1 cellular context compared by ENCODE assay signal in the genomic region with DNA sequence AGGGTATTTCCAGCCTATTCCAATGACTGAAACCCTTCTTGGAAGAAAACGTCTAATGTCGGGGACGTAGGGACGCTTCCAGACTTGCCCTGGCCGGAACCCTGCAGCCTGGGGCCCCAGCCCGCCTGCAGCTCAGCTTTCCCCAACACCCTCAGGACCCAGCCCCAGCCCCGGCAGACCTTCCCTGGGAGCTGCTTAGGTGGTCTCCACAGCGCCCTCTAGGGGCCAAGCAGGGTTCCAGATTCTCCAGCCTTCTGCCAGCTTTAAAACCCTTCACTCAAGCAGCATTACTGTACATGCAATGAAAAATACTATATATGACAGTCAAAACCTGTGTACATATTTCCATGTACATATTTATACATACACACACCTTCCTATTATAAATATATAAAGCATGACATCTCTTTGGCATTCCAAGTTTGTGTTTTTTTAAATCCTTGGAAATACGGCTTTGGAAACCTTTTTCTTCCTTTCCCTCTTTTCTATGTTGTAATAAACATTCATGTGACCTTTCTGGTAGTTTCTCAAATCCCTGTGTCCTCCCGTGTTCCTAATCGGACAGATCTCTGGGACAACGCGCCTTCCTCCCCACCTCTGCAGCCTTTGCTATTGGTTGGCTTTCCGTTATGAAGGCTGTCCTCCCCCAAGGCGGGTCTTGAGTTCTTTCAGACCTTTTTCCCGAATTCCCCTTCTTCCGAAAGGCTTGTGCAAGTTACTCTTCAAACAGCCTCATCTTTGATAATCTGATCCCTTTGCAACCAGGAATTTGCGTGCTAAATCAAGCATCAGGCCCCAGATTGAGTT.
TF ChIP-seq lines count a peak whose summit lies in the region.

No MANE protein-coding gene starts in this region.

TF ChIP-seq in H1, 55 proteins besides CTCF, POLR2A, EP300 and RAD21 (continued from another document):
- TF ChIP-seq POLR2AphosphoS5 (IDR thresholded peaks at IDR 0.05; ENCODE audit: low read depth, low read length) (no peak), CTBP2 (IDR thresholded peaks at IDR 0.05; ENCODE audit: borderline replicate concordance, insufficient read depth, insufficient read length, low read length) (no peak), SAP30 (IDR thresholded peaks at IDR 0.05; ENCODE audit: insufficient read depth, insufficient replicate concordance, low read length) (no peak), KDM5A (IDR thresholded peaks at IDR 0.05; ENCODE audit: low read length) (no peak), BCL11A (IDR thresholded peaks at IDR 0.05; ENCODE audit: low read depth in 2 of 2, low read length in 2 of 2) (no peak), HDAC6 (IDR thresholded peaks at IDR 0.05; ENCODE audit: low read depth, low read length) (no peak), RFX5 (IDR thresholded peaks at IDR 0.05; ENCODE audit: borderline replicate concordance, low read depth, low read length) (no peak), NANOG (IDR thresholded peaks at IDR 0.05; ENCODE audit: insufficient read depth, low read depth, low read length, poor library complexity, severe bottlenecking) (no peak), KDM4A (IDR thresholded peaks at IDR 0.05; ENCODE audit: low read depth, low read length, severe bottlenecking) (no peak), SIN3A (conservative IDR thresholded peaks at IDR 0.05 in 1 of 2, IDR thresholded peaks at IDR 0.05 in 1 of 2; ENCODE audit: low read depth in 1 of 2, low read length in 2 of 2) (no peak), BACH1 (IDR thresholded peaks at IDR 0.05; ENCODE audit: low read length) (no peak), CHD2 (IDR thresholded peaks at IDR 0.05; ENCODE audit: low read length) (no peak), SIX5 (IDR thresholded peaks at IDR 0.05; ENCODE audit: low read depth, low read length) (no peak), GTF2F1 (IDR thresholded peaks at IDR 0.05; ENCODE audit: borderline replicate concordance, low read depth, low read length) (no peak), GABPA (IDR thresholded peaks at IDR 0.05; ENCODE audit: borderline replicate concordance, insufficient read depth, low read length) (no peak), HDAC2 (IDR thresholded peaks at IDR 0.05; ENCODE audit: borderline replicate concordance in 1 of 2, low read depth in 2 of 2, low read length in 2 of 2) (no peak)
- TF ChIP-seq, protein P1, sequence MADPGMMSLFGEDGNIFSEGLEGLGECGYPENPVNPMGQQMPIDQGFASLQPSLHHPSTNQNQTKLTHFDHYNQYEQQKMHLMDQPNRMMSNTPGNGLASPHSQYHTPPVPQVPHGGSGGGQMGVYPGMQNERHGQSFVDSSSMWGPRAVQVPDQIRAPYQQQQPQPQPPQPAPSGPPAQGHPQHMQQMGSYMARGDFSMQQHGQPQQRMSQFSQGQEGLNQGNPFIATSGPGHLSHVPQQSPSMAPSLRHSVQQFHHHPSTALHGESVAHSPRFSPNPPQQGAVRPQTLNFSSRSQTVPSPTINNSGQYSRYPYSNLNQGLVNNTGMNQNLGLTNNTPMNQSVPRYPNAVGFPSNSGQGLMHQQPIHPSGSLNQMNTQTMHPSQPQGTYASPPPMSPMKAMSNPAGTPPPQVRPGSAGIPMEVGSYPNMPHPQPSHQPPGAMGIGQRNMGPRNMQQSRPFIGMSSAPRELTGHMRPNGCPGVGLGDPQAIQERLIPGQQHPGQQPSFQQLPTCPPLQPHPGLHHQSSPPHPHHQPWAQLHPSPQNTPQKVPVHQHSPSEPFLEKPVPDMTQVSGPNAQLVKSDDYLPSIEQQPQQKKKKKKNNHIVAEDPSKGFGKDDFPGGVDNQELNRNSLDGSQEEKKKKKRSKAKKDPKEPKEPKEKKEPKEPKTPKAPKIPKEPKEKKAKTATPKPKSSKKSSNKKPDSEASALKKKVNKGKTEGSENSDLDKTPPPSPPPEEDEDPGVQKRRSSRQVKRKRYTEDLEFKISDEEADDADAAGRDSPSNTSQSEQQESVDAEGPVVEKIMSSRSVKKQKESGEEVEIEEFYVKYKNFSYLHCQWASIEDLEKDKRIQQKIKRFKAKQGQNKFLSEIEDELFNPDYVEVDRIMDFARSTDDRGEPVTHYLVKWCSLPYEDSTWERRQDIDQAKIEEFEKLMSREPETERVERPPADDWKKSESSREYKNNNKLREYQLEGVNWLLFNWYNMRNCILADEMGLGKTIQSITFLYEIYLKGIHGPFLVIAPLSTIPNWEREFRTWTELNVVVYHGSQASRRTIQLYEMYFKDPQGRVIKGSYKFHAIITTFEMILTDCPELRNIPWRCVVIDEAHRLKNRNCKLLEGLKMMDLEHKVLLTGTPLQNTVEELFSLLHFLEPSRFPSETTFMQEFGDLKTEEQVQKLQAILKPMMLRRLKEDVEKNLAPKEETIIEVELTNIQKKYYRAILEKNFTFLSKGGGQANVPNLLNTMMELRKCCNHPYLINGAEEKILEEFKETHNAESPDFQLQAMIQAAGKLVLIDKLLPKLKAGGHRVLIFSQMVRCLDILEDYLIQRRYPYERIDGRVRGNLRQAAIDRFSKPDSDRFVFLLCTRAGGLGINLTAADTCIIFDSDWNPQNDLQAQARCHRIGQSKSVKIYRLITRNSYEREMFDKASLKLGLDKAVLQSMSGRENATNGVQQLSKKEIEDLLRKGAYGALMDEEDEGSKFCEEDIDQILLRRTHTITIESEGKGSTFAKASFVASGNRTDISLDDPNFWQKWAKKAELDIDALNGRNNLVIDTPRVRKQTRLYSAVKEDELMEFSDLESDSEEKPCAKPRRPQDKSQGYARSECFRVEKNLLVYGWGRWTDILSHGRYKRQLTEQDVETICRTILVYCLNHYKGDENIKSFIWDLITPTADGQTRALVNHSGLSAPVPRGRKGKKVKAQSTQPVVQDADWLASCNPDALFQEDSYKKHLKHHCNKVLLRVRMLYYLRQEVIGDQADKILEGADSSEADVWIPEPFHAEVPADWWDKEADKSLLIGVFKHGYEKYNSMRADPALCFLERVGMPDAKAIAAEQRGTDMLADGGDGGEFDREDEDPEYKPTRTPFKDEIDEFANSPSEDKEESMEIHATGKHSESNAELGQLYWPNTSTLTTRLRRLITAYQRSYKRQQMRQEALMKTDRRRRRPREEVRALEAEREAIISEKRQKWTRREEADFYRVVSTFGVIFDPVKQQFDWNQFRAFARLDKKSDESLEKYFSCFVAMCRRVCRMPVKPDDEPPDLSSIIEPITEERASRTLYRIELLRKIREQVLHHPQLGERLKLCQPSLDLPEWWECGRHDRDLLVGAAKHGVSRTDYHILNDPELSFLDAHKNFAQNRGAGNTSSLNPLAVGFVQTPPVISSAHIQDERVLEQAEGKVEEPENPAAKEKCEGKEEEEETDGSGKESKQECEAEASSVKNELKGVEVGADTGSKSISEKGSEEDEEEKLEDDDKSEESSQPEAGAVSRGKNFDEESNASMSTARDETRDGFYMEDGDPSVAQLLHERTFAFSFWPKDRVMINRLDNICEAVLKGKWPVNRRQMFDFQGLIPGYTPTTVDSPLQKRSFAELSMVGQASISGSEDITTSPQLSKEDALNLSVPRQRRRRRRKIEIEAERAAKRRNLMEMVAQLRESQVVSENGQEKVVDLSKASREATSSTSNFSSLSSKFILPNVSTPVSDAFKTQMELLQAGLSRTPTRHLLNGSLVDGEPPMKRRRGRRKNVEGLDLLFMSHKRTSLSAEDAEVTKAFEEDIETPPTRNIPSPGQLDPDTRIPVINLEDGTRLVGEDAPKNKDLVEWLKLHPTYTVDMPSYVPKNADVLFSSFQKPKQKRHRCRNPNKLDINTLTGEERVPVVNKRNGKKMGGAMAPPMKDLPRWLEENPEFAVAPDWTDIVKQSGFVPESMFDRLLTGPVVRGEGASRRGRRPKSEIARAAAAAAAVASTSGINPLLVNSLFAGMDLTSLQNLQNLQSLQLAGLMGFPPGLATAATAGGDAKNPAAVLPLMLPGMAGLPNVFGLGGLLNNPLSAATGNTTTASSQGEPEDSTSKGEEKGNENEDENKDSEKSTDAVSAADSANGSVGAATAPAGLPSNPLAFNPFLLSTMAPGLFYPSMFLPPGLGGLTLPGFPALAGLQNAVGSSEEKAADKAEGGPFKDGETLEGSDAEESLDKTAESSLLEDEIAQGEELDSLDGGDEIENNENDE (IDR thresholded peaks at IDR 0.05; ENCODE audit: insufficient replicate concordance, low read length), result no peak
- TF ChIP-seq, protein P2, sequence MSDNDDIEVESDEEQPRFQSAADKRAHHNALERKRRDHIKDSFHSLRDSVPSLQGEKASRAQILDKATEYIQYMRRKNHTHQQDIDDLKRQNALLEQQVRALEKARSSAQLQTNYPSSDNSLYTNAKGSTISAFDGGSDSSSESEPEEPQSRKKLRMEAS (IDR thresholded peaks at IDR 0.05), result no peak
